In the genomic region with DNA sequence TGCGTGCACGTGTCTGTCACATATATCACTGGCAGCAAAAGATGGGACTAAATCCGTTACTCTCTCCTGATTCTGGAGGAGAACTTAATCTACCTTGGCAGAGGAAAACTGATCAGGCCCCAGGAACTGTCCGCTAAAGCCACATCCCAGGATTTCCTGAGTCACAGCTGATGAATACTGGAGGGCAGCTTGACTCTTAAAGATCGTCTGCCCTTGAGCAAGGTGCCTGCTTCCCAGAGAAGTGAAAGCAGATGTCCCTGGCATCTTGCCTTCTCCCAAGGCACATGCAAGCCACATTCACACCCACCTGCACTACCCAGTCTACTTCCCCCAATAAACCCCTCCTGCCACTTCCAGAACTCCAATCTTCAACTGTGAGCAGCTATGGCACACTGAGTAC, we compare ENCODE assay signal across 26 cellular contexts.
DNase-seq lines count a peak whose midpoint lies in the region; TF ChIP-seq lines count a peak whose summit lies in the region.
"Had no signal": no experiment of that assay in that cellular context is flagged by ENCODE, and none has a peak within 500 bp of the region (broad histone marks: within the 10 kb centered on the region; RNA-seq: fewer than 3 reads in every experiment).

No MANE protein-coding gene starts in this region.

- H3K27ac Mint-ChIP-seq in neural crest cell (ENCODE audit: unreplicated experiment) (peak overlapping the region; percentile 57), glutamatergic neuron (ENCODE audit: unreplicated experiment) (no peak overlapping the region), mesothelial cell of epicardium (no peak overlapping the region)
- H3K27ac Mint-ChIP-seq: activated naive CD8-positive, alpha-beta T cell treated with anti-CD3 and anti-CD28 coated beads, Interleukin-2, amount 50 U/mL, for 24 hours; GM23338; nephron had no signal

- no peak overlapping the region for H3K4me3 Mint-ChIP-seq in neural crest cell
- H3K4me3 Mint-ChIP-seq in glutamatergic neuron (ENCODE audit: unreplicated experiment), result no peak overlapping the region
- no peak overlapping the region for H3K4me3 Mint-ChIP-seq in mesothelial cell of epicardium
- H3K4me3 Mint-ChIP-seq: activated naive CD8-positive, alpha-beta T cell treated with anti-CD3 and anti-CD28 coated beads, Interleukin-2, amount 50 U/mL, for 24 hours; central memory CD8-positive, alpha-beta T cell; GM23338; nephron had no signal

- H3K27ac ChIP-seq in BLaER1 treated with 17β-estradiol and CSF1 and Interleukin-3, amounts not matched to agents 10 nM and 100 nM, result no peak overlapping the region
- H3K27ac ChIP-seq: dorsolateral prefrontal cortex, lower lobe of right lung, parathyroid adenoma, transverse colon, VCaP had no signal

- TF ChIP-seq CTCF in neural crest cell (conservative IDR thresholded peaks at IDR 0.05), result no peak
- TF ChIP-seq CTCF in glutamatergic neuron (IDR thresholded peaks at IDR 0.05; ENCODE audit: partially characterized antibody, unreplicated experiment), result no peak
- no peak for TF ChIP-seq CTCF in mesothelial cell of epicardium (IDR thresholded peaks at IDR 0.05; ENCODE audit: unreplicated experiment)

- H3K9me3 Mint-ChIP-seq in neural crest cell (no peaks in the 10 kb centered on the region), glutamatergic neuron (ENCODE audit: unreplicated experiment) (no peaks in the 10 kb centered on the region), mesothelial cell of epicardium (no peaks in the 10 kb centered on the region)
- H3K9me3 Mint-ChIP-seq: activated naive CD8-positive, alpha-beta T cell treated with anti-CD3 and anti-CD28 coated beads, Interleukin-2, amount 50 U/mL, for 24 hours; central memory CD8-positive, alpha-beta T cell; GM23338; nephron had no signal

- no peaks in the 10 kb centered on the region for H3K36me3 Mint-ChIP-seq in neural crest cell (ENCODE audit: low read depth)
- H3K36me3 Mint-ChIP-seq in glutamatergic neuron (ENCODE audit: unreplicated experiment), result peaks cover 10% of the 10 kb centered on the region
- peaks cover 1% of the 10 kb centered on the region for H3K36me3 Mint-ChIP-seq in mesothelial cell of epicardium

- peak overlapping the region in 7 of 11 experiments; percentile 3 to 54 (median 32); a peak in 9 of 22 replicates for H3K4me2 ChIP-seq in BLaER1 treated with 17β-estradiol and CSF1 and Interleukin-3, amounts not matched to agents 10 nM and 100 nM
- H3K4me2 ChIP-seq: GM23338 had no signal

- H3K27me3 Mint-ChIP-seq in neural crest cell (ENCODE audit: low read depth) (peaks cover under 1% of the 10 kb centered on the region), glutamatergic neuron (ENCODE audit: unreplicated experiment) (peaks cover 2% of the 10 kb centered on the region), mesothelial cell of epicardium (ENCODE audit: low read depth) (no peaks in the 10 kb centered on the region)
- H3K27me3 Mint-ChIP-seq: activated naive CD8-positive, alpha-beta T cell treated with anti-CD3 and anti-CD28 coated beads, Interleukin-2, amount 50 U/mL, for 24 hours; central memory CD8-positive, alpha-beta T cell had no signal

- H3K27me3 ChIP-seq in BLaER1 treated with 17β-estradiol and CSF1 and Interleukin-3, amounts not matched to agents 10 nM and 100 nM, result no peaks in the 10 kb centered on the region
- H3K27me3 ChIP-seq: dorsolateral prefrontal cortex, transverse colon had no signal

- H3K4me1 ChIP-seq in BLaER1 treated with 17β-estradiol and CSF1 and Interleukin-3, amounts not matched to agents 10 nM and 100 nM, result peaks cover 0 to 49% (median 39%) of the 10 kb centered on the region in 10 experiments; a peak in 16 of 20 replicates
- H3K4me1 ChIP-seq: lower lobe of right lung, parathyroid adenoma, transverse colon had no signal

- H3K9ac ChIP-seq in BLaER1 treated with 17β-estradiol and CSF1 and Interleukin-3, amounts not matched to agents 10 nM and 100 nM, result no peak overlapping the region
- H3K9ac ChIP-seq: parathyroid adenoma had no signal

- H4K20me1 ChIP-seq in BLaER1 treated with 17β-estradiol and CSF1 and Interleukin-3, amounts not matched to agents 10 nM and 100 nM, result peaks cover 0 to 99% (median 2%) of the 10 kb centered on the region in 11 experiments; a peak in 9 of 22 replicates

- no peaks in the 10 kb centered on the region for H3K4me1 Mint-ChIP-seq in neural crest cell
- peaks cover 3% of the 10 kb centered on the region for H3K4me1 Mint-ChIP-seq in glutamatergic neuron (ENCODE audit: low read depth, unreplicated experiment)
- H3K4me1 Mint-ChIP-seq in mesothelial cell of epicardium, result no peaks in the 10 kb centered on the region
- H3K4me1 Mint-ChIP-seq: central memory CD8-positive, alpha-beta T cell; nephron had no signal

- peaks cover 0 to 10% (median 0%) of the 10 kb centered on the region in 11 experiments; a peak in 1 of 22 replicates for H3K9me3 ChIP-seq in BLaER1 treated with 17β-estradiol and CSF1 and Interleukin-3, amounts not matched to agents 10 nM and 100 nM (replicated peaks in 1 of 11)
- H3K9me3 ChIP-seq: lower lobe of right lung, mucosa of descending colon, transverse colon had no signal

- H3K4me3 ChIP-seq in BLaER1 treated with 17β-estradiol and CSF1 and Interleukin-3, amounts not matched to agents 10 nM and 100 nM, result no peak overlapping the region
- H3K4me3 ChIP-seq: dorsolateral prefrontal cortex, GM23338, lower lobe of right lung, mucosa of descending colon, transverse colon had no signal

- DNase-seq in HS-5 (ENCODE audit: low read depth) (peak; percentile 22), dermis blood vessel endothelial cell (peak; percentile 36), neural crest cell (ENCODE audit: low read depth, low spot score) (no peak), NCI-H1436 (lab: John Stamatoyannopoulos, UW) (no peak), glutamatergic neuron (no peak), mesothelial cell of epicardium (ENCODE audit: low spot score in 2 of 2, unreplicated experiment in 2 of 2) (no peak)
- DNase-seq: activated CD4-positive, alpha-beta T cell treated with anti-CD3 and anti-CD28 coated beads for 4 hours; activated gamma-delta T cell treated with Interleukin-2 at 50 U/mL for 16 hours; activated naive CD8-positive, alpha-beta T cell treated with anti-CD3 and anti-CD28 coated beads, Interleukin-2, amount 50 U/mL, for 24 hours; activated T-cell treated with anti-CD3 and anti-CD28 coated beads, Interleukin-2, amount 50 U/mL, for 1 hour; Calu3; lower lobe of right lung; mucosa of descending colon; NCI-H1105 treated with DMSO at 0.1 percent for 48 hours; NCI-H446; NCI-H774; right cardiac atrium; stimulated activated CD4-positive, alpha-beta T cell treated with anti-CD3 and anti-CD28 coated beads, Interleukin-2, amount 100 ng/mL, for 48 hours; transverse colon had no signal

- peaks cover 0 to 100% (median 27%) of the 10 kb centered on the region in 11 experiments; a peak in 14 of 22 replicates for H3K36me3 ChIP-seq in BLaER1 treated with 17β-estradiol and CSF1 and Interleukin-3, amounts not matched to agents 10 nM and 100 nM
- H3K36me3 ChIP-seq: transverse colon had no signal

Comparison
In these comparisons a context has a peak if more than half of its experiments do, and no peak if none do; other contexts are left out.
1. DNase-seq: peak in HS-5 (single experiment) and dermis blood vessel endothelial cell (single experiment); none in neural crest cell (single experiment), NCI-H1436 (single experiment), glutamatergic neuron (single experiment) and mesothelial cell of epicardium (0 of 2).